In genomic region chr12:108788076-108788782, GRCh38 we compare ENCODE assay signal across 21 cellular contexts. TPM values are rescaled to one million over a fixed set of nuclear protein-coding genes. Genes with fewer than 3 reads are reported as not detected.
DNase-seq lines count a peak whose midpoint lies in the region; ATAC-seq and TF ChIP-seq lines count a peak whose summit lies in the region.
"Had no signal": no experiment of that assay in that cellular context is flagged by ENCODE, and none has a peak within 500 bp of the region (broad histone marks: within the 10 kb centered on the region; RNA-seq: fewer than 3 reads in every experiment).

No MANE protein-coding gene starts in this region.

- H3K4me3 ChIP-seq in stomach, result no peak overlapping the region

- peak overlapping the region; percentile 40; the same call in 1 of the 2 replicates for H3K27ac Mint-ChIP-seq in HFFc6
- peak overlapping the region; percentile 60 for H3K27ac Mint-ChIP-seq in dendritic cell treated with granulocyte-macrophage colony-stimulating factor and Interleukin-4, amounts not matched to agents 40 ng/mL and 50 ng/mL, for 4 days
- H3K27ac Mint-ChIP-seq in activated T-cell treated with anti-CD3 and anti-CD28 coated beads, Interleukin-2, amount 50 U/mL, for 72 hours, result no peak overlapping the region
- H3K27ac Mint-ChIP-seq in activated naive CD8-positive, alpha-beta T cell treated with anti-CD3 and anti-CD28 coated beads for 36 hours, result no peak overlapping the region
- H3K27ac Mint-ChIP-seq: activated CD4-positive, alpha-beta T cell treated with anti-CD3 and anti-CD28 coated beads for 36 hours; IgD-negative memory B cell had no signal

- WGBS in stomach, 5 donors, result 79 to 96% (median 87%) methylated on average over 7 to 26 of the region's 26 CpGs

- peak overlapping the region in 3 of 5 donors; percentile 4 to 63 (median 58) for H3K27ac ChIP-seq in stomach

- DNase-seq in HFFc6 (no peak), medulla oblongata (ENCODE audit: extremely low spot score) (peak; percentile 21), stomach (no peak)
- no peak for DNase-seq in activated T-cell treated with anti-CD3 and anti-CD28 coated beads, Interleukin-2, amount 50 U/mL, for 72 hours
- no peak for DNase-seq in activated naive CD8-positive, alpha-beta T cell treated with anti-CD3 and anti-CD28 coated beads for 36 hours
- DNase-seq: activated CD4-positive, alpha-beta T cell treated with anti-CD3 and anti-CD28 coated beads for 36 hours; activated CD8-positive, alpha-beta memory T cell treated with anti-CD3 and anti-CD28 coated beads, Interleukin-2, amount 50 U/mL, for 48 hours; activated gamma-delta T cell treated with Interleukin-2 at 50 U/mL for 16 hours; DMS79; mesendoderm; MM.1S; NCI-H1694 treated with DMSO at 0.1 percent for 48 hours; NCI-H226; NK-92 treated with Interleukin-12 subunit alpha and Interleukin-12 subunit beta, amount 100 ng/mL, for 24 hours; retina; stimulated activated naive CD8-positive, alpha-beta T cell treated with anti-CD3 and anti-CD28 coated beads, Interleukin-15, amount 100 ng/mL, for 72 hours had no signal

- 0 out of 2 replicates have a peak, but pooled peaks cover 7% of the 10 kb centered on the region for H3K4me1 Mint-ChIP-seq in HFFc6 (ENCODE audit: low read depth)
- no peaks in the 10 kb centered on the region for H3K4me1 Mint-ChIP-seq in dendritic cell treated with granulocyte-macrophage colony-stimulating factor and Interleukin-4, amounts not matched to agents 40 ng/mL and 50 ng/mL, for 4 days (ENCODE audit: low read depth)
- H3K4me1 Mint-ChIP-seq in activated T-cell treated with anti-CD3 and anti-CD28 coated beads, Interleukin-2, amount 50 U/mL, for 72 hours (ENCODE audit: low read depth), result no peaks in the 10 kb centered on the region
- H3K4me1 Mint-ChIP-seq in activated naive CD8-positive, alpha-beta T cell treated with anti-CD3 and anti-CD28 coated beads for 36 hours, result no peaks in the 10 kb centered on the region
- H3K4me1 Mint-ChIP-seq: IgD-negative memory B cell; stimulated activated naive CD8-positive, alpha-beta T cell treated with anti-CD3 and anti-CD28 coated beads, Interleukin-15, amount 100 ng/mL, for 72 hours had no signal

- TF ChIP-seq CTCF in HFFc6 (IDR thresholded peaks at IDR 0.05) (no peak), stomach (IDR thresholded peaks at IDR 0.05) (no peak)

- no peak for ATAC-seq in activated T-cell treated with anti-CD3 and anti-CD28 coated beads, Interleukin-2, amount 50 U/mL, for 72 hours (replicated peaks in 1 of 2)
- ATAC-seq in GM18909 (IDR thresholded peaks at IDR 0.05; ENCODE audit: poor library complexity, unreplicated experiment) (no peak), GM21526 (IDR thresholded peaks at IDR 0.05; ENCODE audit: low FRiP score, unreplicated experiment) (no peak)
- ATAC-seq: activated CD4-positive, alpha-beta T cell treated with anti-CD3 and anti-CD28 coated beads for 36 hours; stimulated activated naive CD8-positive, alpha-beta T cell treated with anti-CD3 and anti-CD28 coated beads, Interleukin-15, amount 100 ng/mL, for 72 hours had no signal

- no peaks in the 10 kb centered on the region for H3K9me3 Mint-ChIP-seq in HFFc6
- no peaks in the 10 kb centered on the region for H3K9me3 Mint-ChIP-seq in dendritic cell treated with granulocyte-macrophage colony-stimulating factor and Interleukin-4, amounts not matched to agents 40 ng/mL and 50 ng/mL, for 4 days
- no peaks in the 10 kb centered on the region for H3K9me3 Mint-ChIP-seq in activated T-cell treated with anti-CD3 and anti-CD28 coated beads, Interleukin-2, amount 50 U/mL, for 72 hours
- H3K9me3 Mint-ChIP-seq in activated naive CD8-positive, alpha-beta T cell treated with anti-CD3 and anti-CD28 coated beads for 36 hours, result no peaks in the 10 kb centered on the region
- H3K9me3 Mint-ChIP-seq: IgD-negative memory B cell; neural crest cell; stimulated activated naive CD8-positive, alpha-beta T cell treated with anti-CD3 and anti-CD28 coated beads, Interleukin-15, amount 100 ng/mL, for 72 hours had no signal

- H3K36me3 Mint-ChIP-seq in HFFc6 (ENCODE audit: low read depth), result peaks cover 54% of the 10 kb centered on the region
- peaks cover 100% of the 10 kb centered on the region for H3K36me3 Mint-ChIP-seq in dendritic cell treated with granulocyte-macrophage colony-stimulating factor and Interleukin-4, amounts not matched to agents 40 ng/mL and 50 ng/mL, for 4 days (ENCODE audit: low read depth)
- H3K36me3 Mint-ChIP-seq in activated T-cell treated with anti-CD3 and anti-CD28 coated beads, Interleukin-2, amount 50 U/mL, for 72 hours (ENCODE audit: insufficient read depth in 2 of 2), result peaks cover 0 to 7% of the 10 kb centered on the region in 2 donors
- H3K36me3 Mint-ChIP-seq in activated naive CD8-positive, alpha-beta T cell treated with anti-CD3 and anti-CD28 coated beads for 36 hours, result peaks cover 11% of the 10 kb centered on the region

- no peak for TF ChIP-seq EP300 in stomach (IDR thresholded peaks at IDR 0.05)

- intact Hi-C loops in dendritic cell treated with granulocyte-macrophage colony-stimulating factor and Interleukin-4, amounts not matched to agents 40 ng/mL and 50 ng/mL, for 4 days (cut with micrococcal nuclease), result no loop called here
- intact Hi-C loops in stomach (cut with DNase I; ENCODE audit: low total_unique reads), result no loop called here

- no peaks in the 10 kb centered on the region for H3K9me3 ChIP-seq in stomach

- H3K27me3 ChIP-seq in stomach, result no peaks in the 10 kb centered on the region

- H3K36me3 ChIP-seq in stomach, result peaks cover 35 to 99% (median 93%) of the 10 kb centered on the region in 4 donors

- TF ChIP-seq POLR2A in stomach (IDR thresholded peaks at IDR 0.05), result no peak

- H3K4me3 Mint-ChIP-seq in HFFc6, result peak overlapping the region; percentile 23
- H3K4me3 Mint-ChIP-seq in dendritic cell treated with granulocyte-macrophage colony-stimulating factor and Interleukin-4, amounts not matched to agents 40 ng/mL and 50 ng/mL, for 4 days, result no peak overlapping the region
- no peak overlapping the region for H3K4me3 Mint-ChIP-seq in activated T-cell treated with anti-CD3 and anti-CD28 coated beads, Interleukin-2, amount 50 U/mL, for 72 hours
- no peak overlapping the region for H3K4me3 Mint-ChIP-seq in activated naive CD8-positive, alpha-beta T cell treated with anti-CD3 and anti-CD28 coated beads for 36 hours
- H3K4me3 Mint-ChIP-seq: activated CD4-positive, alpha-beta T cell treated with anti-CD3 and anti-CD28 coated beads for 36 hours; IgD-negative memory B cell; neural crest cell; stimulated activated naive CD8-positive, alpha-beta T cell treated with anti-CD3 and anti-CD28 coated beads, Interleukin-15, amount 100 ng/mL, for 72 hours had no signal

- H3K27me3 Mint-ChIP-seq in HFFc6 (ENCODE audit: insufficient read depth), result peaks cover 14% of the 10 kb centered on the region
- H3K27me3 Mint-ChIP-seq in dendritic cell treated with granulocyte-macrophage colony-stimulating factor and Interleukin-4, amounts not matched to agents 40 ng/mL and 50 ng/mL, for 4 days, result no peaks in the 10 kb centered on the region
- H3K27me3 Mint-ChIP-seq in activated T-cell treated with anti-CD3 and anti-CD28 coated beads, Interleukin-2, amount 50 U/mL, for 72 hours (ENCODE audit: low read depth), result no peaks in the 10 kb centered on the region
- no peaks in the 10 kb centered on the region for H3K27me3 Mint-ChIP-seq in activated naive CD8-positive, alpha-beta T cell treated with anti-CD3 and anti-CD28 coated beads for 36 hours
- H3K27me3 Mint-ChIP-seq: activated CD4-positive, alpha-beta T cell treated with anti-CD3 and anti-CD28 coated beads for 36 hours; IgD-negative memory B cell; stimulated activated naive CD8-positive, alpha-beta T cell treated with anti-CD3 and anti-CD28 coated beads, Interleukin-15, amount 100 ng/mL, for 72 hours had no signal

- peaks cover 0 to 42% (median 13%) of the 10 kb centered on the region in 4 donors for H3K4me1 ChIP-seq in stomach

RNA-seq across cellular contexts. Expression of gene CORO1C, which starts 56.9 kb away (rescaled TPM):
- 100 to 1,000 TPM; 541 to 709 (median 649) TPM for total RNA-seq in HFFc6 (2021; fragmentation: NEBNext Ultra II Directional; extraction: Animal tissue kit (Norgen Biotek cat#: 25700))
- total RNA-seq in stomach, result 100 to 1,000 TPM; 143 to 392 (median 188) TPM
- polyA plus RNA-seq in stomach, result 10 to 100 TPM; 27.4 to 45.4 (median 44.1) TPM
- 10 to 100 TPM; 35.6 to 38.3 TPM for total RNA-seq in activated T-cell treated with anti-CD3 and anti-CD28 coated beads, Interleukin-2, amount 50 U/mL, for 72 hours
- 10 to 100 TPM; 87.4 to 90.6 TPM for total RNA-seq in activated naive CD8-positive, alpha-beta T cell treated with anti-CD3 and anti-CD28 coated beads for 36 hours

Comparison
In these comparisons a context has a peak if more than half of its experiments do, and no peak if none do; other contexts are left out.
1. H3K27ac Mint-ChIP-seq: peak in HFFc6 (single experiment) and dendritic cell treated with granulocyte-macrophage colony-stimulating factor and Interleukin-4, amounts not matched to agents 40 ng/mL and 50 ng/mL, for 4 days (single experiment); none in activated T-cell treated with anti-CD3 and anti-CD28 coated beads, Interleukin-2, amount 50 U/mL, for 72 hours (single experiment) and activated naive CD8-positive, alpha-beta T cell treated with anti-CD3 and anti-CD28 coated beads for 36 hours (single experiment).